13 cellular contexts compared by ENCODE assay signal in genomic region chr6:32050562-32050961, GRCh38. TPM values are rescaled to one million over a fixed set of nuclear protein-coding genes. Genes with fewer than 3 reads are reported as not detected.
A peak's percentile ranks its signal among the peaks of the same experiment; 100 is the strongest.
DNase-seq lines count a peak whose midpoint lies in the region; ATAC-seq and TF ChIP-seq lines count a peak whose summit lies in the region.
"Had no signal": no experiment of that assay in that cellular context is flagged by ENCODE, and none has a peak within 500 bp of the region (broad histone marks: within the 10 kb centered on the region; RNA-seq: fewer than 3 reads in every experiment).

No MANE protein-coding gene starts in this region.

- no peaks in the 10 kb centered on the region for H3K9me3 ChIP-seq in CD4-positive, CD25-positive, alpha-beta regulatory T cell (ENCODE audit: control insufficient read depth in 2 of 2, low read length in 2 of 2)
- H3K9me3 ChIP-seq in neuronal stem cell (replicated peaks in 1 of 2; ENCODE audit: control insufficient read depth in 2 of 2, insufficient read depth in 1 of 2, low read depth in 1 of 2, low read length in 2 of 2) (no peaks in the 10 kb centered on the region), lower lobe of right lung (no peaks in the 10 kb centered on the region)
- H3K9me3 ChIP-seq: A549, BE2C had no signal

- peak; percentile 19 for DNase-seq in CD14-positive monocyte (ENCODE audit: low spot score)
- no peak for DNase-seq in CD4-positive, CD25-positive, alpha-beta regulatory T cell
- peak; percentile 5 for DNase-seq in glutamatergic neuron
- no peak for DNase-seq in neuronal stem cell (ENCODE audit: low spot score)
- DNase-seq in stimulated activated CD4-positive, alpha-beta T cell treated with anti-CD3 and anti-CD28 coated beads, Interleukin-12 subunit alpha, Interleukin-12 subunit beta, amount 100 ng/mL, for 4 hours, result no peak
- DNase-seq in lower lobe of right lung, result no peak
- DNase-seq: BE2C, DMS53, GF-D8 had no signal

- no peak overlapping the region for H4K8ac ChIP-seq in neuronal stem cell (ENCODE audit: low read depth, low read length)

- H3K27me3 Mint-ChIP-seq in CD14-positive monocyte (ENCODE audit: low read depth in 3 of 3), result peaks cover 2 to 7% (median 5%) of the 10 kb centered on the region in 3 donors
- H3K27me3 Mint-ChIP-seq in CD4-positive, CD25-positive, alpha-beta regulatory T cell, result peaks cover 4% of the 10 kb centered on the region
- peaks cover 11% of the 10 kb centered on the region for H3K27me3 Mint-ChIP-seq in glutamatergic neuron (ENCODE audit: unreplicated experiment)
- H3K27me3 Mint-ChIP-seq in stimulated activated memory B cell treated with anti-CD40 and anti-IgM and Interleukin-4, amounts not matched to agents 10 μg/mL and 1 μg/mL and 100 μg/mL, for 72 hours, result peaks cover 35% of the 10 kb centered on the region

- no peaks in the 10 kb centered on the region for H3K9me3 Mint-ChIP-seq in CD14-positive monocyte
- H3K9me3 Mint-ChIP-seq in CD4-positive, CD25-positive, alpha-beta regulatory T cell, result no peaks in the 10 kb centered on the region
- no peaks in the 10 kb centered on the region for H3K9me3 Mint-ChIP-seq in glutamatergic neuron (ENCODE audit: unreplicated experiment)
- no peaks in the 10 kb centered on the region for H3K9me3 Mint-ChIP-seq in stimulated activated memory B cell treated with anti-CD40 and anti-IgM and Interleukin-4, amounts not matched to agents 10 μg/mL and 1 μg/mL and 100 μg/mL, for 72 hours

- H2BK120ac ChIP-seq in neuronal stem cell (ENCODE audit: low read depth, low read length), result no peak overlapping the region

- H2AFZ ChIP-seq in neuronal stem cell (ENCODE audit: low read length), result no peak overlapping the region

- no peak overlapping the region for H2AK5ac ChIP-seq in neuronal stem cell (ENCODE audit: low read depth, low read length)

- no CpG with 5 or more reads among the region's 5 CpGs for WGBS in neuronal stem cell (ENCODE audit: extremely low coverage in 2 of 2, insufficient read length in 2 of 2, insufficient replicate concordance in 1 of 2), 2 donors

- H3K36me3 Mint-ChIP-seq in CD14-positive monocyte, result no peaks in the 10 kb centered on the region
- H3K36me3 Mint-ChIP-seq in CD4-positive, CD25-positive, alpha-beta regulatory T cell, result no peaks in the 10 kb centered on the region
- H3K36me3 Mint-ChIP-seq in glutamatergic neuron (ENCODE audit: unreplicated experiment), result no peaks in the 10 kb centered on the region
- H3K36me3 Mint-ChIP-seq in stimulated activated memory B cell treated with anti-CD40 and anti-IgM and Interleukin-4, amounts not matched to agents 10 μg/mL and 1 μg/mL and 100 μg/mL, for 72 hours, result no peaks in the 10 kb centered on the region

- peaks cover 4% of the 10 kb centered on the region for H3K4me1 Mint-ChIP-seq in CD14-positive monocyte
- peaks cover 0 to 7% (median 0%) of the 10 kb centered on the region in 4 donors for H3K4me1 Mint-ChIP-seq in CD4-positive, CD25-positive, alpha-beta regulatory T cell
- H3K4me1 Mint-ChIP-seq in glutamatergic neuron (ENCODE audit: low read depth, unreplicated experiment), result no peaks in the 10 kb centered on the region
- H3K4me1 Mint-ChIP-seq in stimulated activated memory B cell treated with anti-CD40 and anti-IgM and Interleukin-4, amounts not matched to agents 10 μg/mL and 1 μg/mL and 100 μg/mL, for 72 hours, result peaks cover 8% of the 10 kb centered on the region

- no peak overlapping the region for H2BK12ac ChIP-seq in neuronal stem cell (ENCODE audit: low read length)

- H2BK5ac ChIP-seq in neuronal stem cell (ENCODE audit: low read length), result peak overlapping the region; percentile 25

- no peak overlapping the region for H3K4me3 ChIP-seq in CD4-positive, CD25-positive, alpha-beta regulatory T cell (ENCODE audit: low read depth, low read length)
- H3K4me3 ChIP-seq in neuronal stem cell (ENCODE audit: low read length in 2 of 2) (no peak overlapping the region), lower lobe of right lung (no peak overlapping the region)
- H3K4me3 ChIP-seq: A549 had no signal

- H4K91ac ChIP-seq in neuronal stem cell (ENCODE audit: low read depth, low read length, poor library complexity), result no peak overlapping the region

- no peak for ATAC-seq in CD4-positive, CD25-positive, alpha-beta regulatory T cell (ENCODE audit: low read depth in 2 of 2)
- no peak for ATAC-seq in stimulated activated memory B cell treated with anti-CD40 and anti-IgM and Interleukin-4, amounts not matched to agents 10 μg/mL and 1 μg/mL and 100 μg/mL, for 72 hours
- no peak for ATAC-seq in lower lobe of right lung
- ATAC-seq: A549, HCT116, HepG2 had no signal

- H3K4me3 Mint-ChIP-seq in CD14-positive monocyte (no peak overlapping the region), glutamatergic neuron (ENCODE audit: unreplicated experiment) (no peak overlapping the region)
- no peak overlapping the region for H3K4me3 Mint-ChIP-seq in CD4-positive, CD25-positive, alpha-beta regulatory T cell
- no peak overlapping the region for H3K4me3 Mint-ChIP-seq in stimulated activated memory B cell treated with anti-CD40 and anti-IgM and Interleukin-4, amounts not matched to agents 10 μg/mL and 1 μg/mL and 100 μg/mL, for 72 hours

- no peak overlapping the region for H3K4me2 ChIP-seq in neuronal stem cell (ENCODE audit: insufficient read depth, low read length, poor library complexity, severe bottlenecking)
- H3K4me2 ChIP-seq: A549 had no signal

- H2BK15ac ChIP-seq in neuronal stem cell (ENCODE audit: low read length), result no peak overlapping the region

- peaks cover 6% of the 10 kb centered on the region for H3K4me1 ChIP-seq in CD4-positive, CD25-positive, alpha-beta regulatory T cell (ENCODE audit: control insufficient read depth, insufficient read depth, low read length, poor library complexity, severe bottlenecking)
- H3K4me1 ChIP-seq in neuronal stem cell (ENCODE audit: control insufficient read depth in 2 of 2, insufficient read depth in 1 of 2, low read depth in 1 of 2, low read length in 2 of 2) (peaks cover 14 to 21% of the 10 kb centered on the region in 2 donors), lower lobe of right lung (peaks cover 13% of the 10 kb centered on the region)
- H3K4me1 ChIP-seq: BE2C had no signal

- H3K27me3 ChIP-seq in CD4-positive, CD25-positive, alpha-beta regulatory T cell (ENCODE audit: control insufficient read depth, insufficient read depth, low read length), result no peaks in the 10 kb centered on the region
- H3K27me3 ChIP-seq in neuronal stem cell (ENCODE audit: control insufficient read depth in 3 of 3, insufficient read depth in 3 of 3, low read depth in 1 of 3, low read length in 3 of 3) (peaks cover 0 to 25% (median 0%) of the 10 kb centered on the region in 3 experiments), lower lobe of right lung (ENCODE audit: low read depth) (no peaks in the 10 kb centered on the region)
- H3K27me3 ChIP-seq: BE2C had no signal

- no peaks in the 10 kb centered on the region for H3K36me3 ChIP-seq in CD4-positive, CD25-positive, alpha-beta regulatory T cell (ENCODE audit: control insufficient read depth, insufficient read depth, low read length)
- H3K36me3 ChIP-seq in neuronal stem cell (replicated peaks in 1 of 2; ENCODE audit: control insufficient read depth in 2 of 2, insufficient read depth in 2 of 2, low read length in 2 of 2), result no peaks in the 10 kb centered on the region
- H3K36me3 ChIP-seq in lower lobe of right lung, result peaks cover 71% of the 10 kb centered on the region
- H3K36me3 ChIP-seq: BE2C had no signal

- no peaks in the 10 kb centered on the region for H3K79me1 ChIP-seq in neuronal stem cell (ENCODE audit: low read depth, low read length)

- no peak for TF ChIP-seq CTCF in CD14-positive monocyte (IDR thresholded peaks at IDR 0.05)
- TF ChIP-seq CTCF in glutamatergic neuron (IDR thresholded peaks at IDR 0.05; ENCODE audit: partially characterized antibody, unreplicated experiment), result no peak
- no peak for TF ChIP-seq CTCF in lower lobe of right lung (IDR thresholded peaks at IDR 0.05)

- H3K18ac ChIP-seq in neuronal stem cell (ENCODE audit: low read length), result peak overlapping the region; percentile 18

- no peak overlapping the region for H3K9ac ChIP-seq in neuronal stem cell (ENCODE audit: low read depth, low read length, poor library complexity)

- no peak overlapping the region for H3K27ac ChIP-seq in CD4-positive, CD25-positive, alpha-beta regulatory T cell (ENCODE audit: insufficient read depth, low read length, poor library complexity, severe bottlenecking)
- H3K27ac ChIP-seq in neuronal stem cell (replicated peaks; ENCODE audit: low read length) (no peak overlapping the region), lower lobe of right lung (no peak overlapping the region)
- H3K27ac ChIP-seq: A549 had no signal

- H3K27ac Mint-ChIP-seq in CD14-positive monocyte, result no peak overlapping the region
- peak overlapping the region in 2 of 3 donors; percentile 48 to 63 for H3K27ac Mint-ChIP-seq in CD4-positive, CD25-positive, alpha-beta regulatory T cell
- H3K27ac Mint-ChIP-seq in glutamatergic neuron (ENCODE audit: unreplicated experiment), result no peak overlapping the region
- H3K27ac Mint-ChIP-seq in stimulated activated memory B cell treated with anti-CD40 and anti-IgM and Interleukin-4, amounts not matched to agents 10 μg/mL and 1 μg/mL and 100 μg/mL, for 72 hours, result no peak overlapping the region

- intact Hi-C loops in CD14-positive monocyte (cut with micrococcal nuclease) (no loop called here), lower lobe of right lung (cut with DNase I) (no loop called here)

- H3K4ac ChIP-seq in neuronal stem cell (ENCODE audit: low read length), result no peak overlapping the region

- peak overlapping the region; percentile 39 for H3K23ac ChIP-seq in neuronal stem cell (ENCODE audit: low read depth, low read length, poor library complexity)

- no peak overlapping the region for H3K14ac ChIP-seq in neuronal stem cell (ENCODE audit: low read length)

RNA-seq across cellular contexts. Expression of gene CYP21A2, which starts 12.3 kb away (rescaled TPM):
- polyA plus RNA-seq in CD14-positive monocyte, result not detected
- not detected for total RNA-seq in CD4-positive, CD25-positive, alpha-beta regulatory T cell
- polyA plus RNA-seq in CD4-positive, CD25-positive, alpha-beta regulatory T cell, result not detected
- total RNA-seq in glutamatergic neuron (ENCODE audit: unreplicated experiment), result 0.64 TPM
- 0.25 TPM for polyA plus RNA-seq in neuronal stem cell (2013, experiment 1 of 2)
- 0.30 TPM for polyA plus RNA-seq in neuronal stem cell (2013, experiment 2 of 2)
- total RNA-seq in lower lobe of right lung, result 1.1 TPM
- polyA plus RNA-seq: A549 had no signal

RNA-seq across cellular contexts. Expression of gene C4B, which starts 36.0 kb away (rescaled TPM):
- under 1 TPM in 1 of 2 donors, not detected in 1; 0.18 TPM for polyA plus RNA-seq in CD14-positive monocyte
- total RNA-seq in CD4-positive, CD25-positive, alpha-beta regulatory T cell, result 3.6 TPM
- under 1 TPM in 1 of 4 donors, not detected in 3; 0.52 TPM for polyA plus RNA-seq in CD4-positive, CD25-positive, alpha-beta regulatory T cell
- total RNA-seq in glutamatergic neuron (ENCODE audit: unreplicated experiment), result 6.4 TPM
- polyA plus RNA-seq in neuronal stem cell (2013, experiment 1 of 2), result 1.8 TPM
- 1.5 TPM for polyA plus RNA-seq in neuronal stem cell (2013, experiment 2 of 2)
- 162 TPM for total RNA-seq in lower lobe of right lung

RNA-seq across cellular contexts. Expression of gene TNXB, which starts 58.6 kb away (rescaled TPM):
- not detected for polyA plus RNA-seq in CD14-positive monocyte
- total RNA-seq in CD4-positive, CD25-positive, alpha-beta regulatory T cell, result 11.2 TPM
- polyA plus RNA-seq in CD4-positive, CD25-positive, alpha-beta regulatory T cell, result under 1 TPM in 2 of 4 donors, not detected in 2; 0.15 to 0.46 TPM
- total RNA-seq in glutamatergic neuron (ENCODE audit: unreplicated experiment) (6.0 TPM), lower lobe of right lung (120 TPM)
- polyA plus RNA-seq in neuronal stem cell (2013, experiment 1 of 2), result 4.0 TPM
- 3.8 TPM for polyA plus RNA-seq in neuronal stem cell (2013, experiment 2 of 2)

Comparison
In these comparisons a context has a peak if more than half of its experiments do, and no peak if none do; other contexts are left out.
1. DNase-seq: peak in CD14-positive monocyte (single experiment) and glutamatergic neuron (single experiment); none in CD4-positive, CD25-positive, alpha-beta regulatory T cell (0 of 3), neuronal stem cell (single experiment), stimulated activated CD4-positive, alpha-beta T cell treated with anti-CD3 and anti-CD28 coated beads, Interleukin-12 subunit alpha, Interleukin-12 subunit beta, amount 100 ng/mL, for 4 hours (single experiment) and lower lobe of right lung (single experiment).
2. H3K27ac Mint-ChIP-seq: peak in CD4-positive, CD25-positive, alpha-beta regulatory T cell (2 of 3); none in CD14-positive monocyte (0 of 7), glutamatergic neuron (single experiment) and stimulated activated memory B cell treated with anti-CD40 and anti-IgM and Interleukin-4, amounts not matched to agents 10 μg/mL and 1 μg/mL and 100 μg/mL, for 72 hours (single experiment).
3. RNA of gene C4B, which starts 36.0 kb away (total RNA-seq): 162 TPM in lower lobe of right lung (single experiment); 6.4 TPM in glutamatergic neuron (single experiment) and 3.6 TPM in CD4-positive, CD25-positive, alpha-beta regulatory T cell (single experiment); every median in the first group is over 10 times any median in the second.